Comparison of ENCODE assay signal across 14 cellular contexts in the genomic region with DNA sequence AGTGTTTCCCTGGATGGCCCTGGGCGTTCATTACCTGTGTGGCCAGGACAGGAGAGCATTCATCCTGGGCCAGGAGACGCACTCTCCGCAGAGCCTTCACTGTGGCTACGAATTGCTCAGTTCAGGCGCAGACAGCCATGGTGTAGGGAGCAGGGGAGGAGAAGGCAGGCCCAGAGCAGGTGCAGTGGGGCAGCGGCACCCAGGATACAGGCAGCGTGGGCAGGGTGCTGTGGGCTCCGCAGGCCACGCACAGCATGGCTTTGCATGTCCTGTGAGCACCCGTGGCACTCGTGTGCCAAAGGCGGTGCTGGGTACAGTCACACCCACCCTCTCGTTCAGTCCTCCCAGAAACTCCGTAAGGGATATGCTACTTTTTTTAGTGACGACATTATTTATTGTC.
"Had no signal": no experiment of that assay in that cellular context is flagged by ENCODE, and none has a peak within 500 bp of the region (broad histone marks: within the 10 kb centered on the region; RNA-seq: fewer than 3 reads in every experiment).

No MANE protein-coding gene starts in this region.

- H3K4me3 ChIP-seq: lower lobe of right lung, psoas muscle, right lobe of liver, vagina had no signal

- H3K4me1 ChIP-seq: lower lobe of right lung, psoas muscle, right lobe of liver, vagina had no signal

- H3K27ac ChIP-seq: lower lobe of right lung, psoas muscle, right lobe of liver, vagina had no signal

- DNase-seq: activated CD4-positive, alpha-beta T cell treated with anti-CD3 and anti-CD28 coated beads, Interleukin-2, amount 10 ng/mL, durations not matched to agents 7 days and 5 days; activated CD4-positive, CD25-positive, alpha-beta regulatory T cell; erythroblast; hippocampal formation; left cardiac atrium; lower lobe of right lung; midbrain; T-helper 2 cell had no signal

- H3K36me3 ChIP-seq: lower lobe of right lung, right lobe of liver, vagina had no signal

- H3K4me1 Mint-ChIP-seq: activated CD4-positive, alpha-beta T cell treated with anti-CD3 and anti-CD28 coated beads, Interleukin-2, amount 10 ng/mL, durations not matched to agents 7 days and 5 days; endodermal cell had no signal

- H3K4me3 Mint-ChIP-seq: activated CD4-positive, alpha-beta T cell treated with anti-CD3 and anti-CD28 coated beads, Interleukin-2, amount 10 ng/mL, durations not matched to agents 7 days and 5 days; endodermal cell; stimulated activated naive CD8-positive, alpha-beta T cell treated with anti-CD3 and anti-CD28 coated beads, Interleukin-15, Interleukin-2, amounts not matched to agents 100 ng/mL and 50 ng/mL, for 24 hours had no signal

- H3K9me3 ChIP-seq: lower lobe of right lung, psoas muscle, right lobe of liver, vagina had no signal

- ATAC-seq: activated naive CD4-positive, alpha-beta T cell treated with anti-CD3 and anti-CD28 coated beads, Interleukin-2, amount 50 U/mL, for 72 hours; left cardiac atrium; lower lobe of right lung; psoas muscle; right lobe of liver had no signal

- H3K36me3 Mint-ChIP-seq: activated naive CD4-positive, alpha-beta T cell treated with anti-CD3 and anti-CD28 coated beads, Interleukin-2, amount 50 U/mL, for 72 hours had no signal

- H3K27ac Mint-ChIP-seq: activated naive CD4-positive, alpha-beta T cell treated with anti-CD3 and anti-CD28 coated beads, Interleukin-2, amount 50 U/mL, for 72 hours; endodermal cell; stimulated activated naive CD8-positive, alpha-beta T cell treated with anti-CD3 and anti-CD28 coated beads, Interleukin-15, Interleukin-2, amounts not matched to agents 100 ng/mL and 50 ng/mL, for 24 hours had no signal

- H3K27me3 ChIP-seq: right lobe of liver, vagina had no signal

- H3K9me3 Mint-ChIP-seq: activated CD4-positive, alpha-beta T cell treated with anti-CD3 and anti-CD28 coated beads, Interleukin-2, amount 10 ng/mL, durations not matched to agents 7 days and 5 days; activated naive CD4-positive, alpha-beta T cell treated with anti-CD3 and anti-CD28 coated beads, Interleukin-2, amount 50 U/mL, for 72 hours; stimulated activated naive CD8-positive, alpha-beta T cell treated with anti-CD3 and anti-CD28 coated beads, Interleukin-15, Interleukin-2, amounts not matched to agents 100 ng/mL and 50 ng/mL, for 24 hours had no signal
